ENCODE assay signal across 35 cellular contexts in the genomic region with DNA sequence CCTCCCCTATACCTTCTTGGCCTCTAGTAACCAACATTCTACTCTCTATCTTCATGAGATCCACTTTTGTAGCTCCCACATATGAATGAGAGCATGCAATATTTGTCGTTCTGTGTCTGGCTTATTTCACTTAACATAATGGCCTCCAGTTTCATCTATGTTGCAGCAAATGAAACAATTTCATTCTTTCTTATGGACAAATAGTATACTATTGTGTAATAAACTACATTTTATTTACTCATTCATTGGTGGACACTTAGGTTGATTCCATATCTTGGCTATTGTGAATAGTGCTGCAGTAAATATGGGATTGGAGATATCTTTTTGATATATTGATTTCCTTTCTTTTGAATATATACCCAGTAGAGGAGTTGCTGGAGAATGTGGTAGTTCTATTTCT.
"Had no signal": no experiment of that assay in that cellular context is flagged by ENCODE, and none has a peak within 500 bp of the region (broad histone marks: within the 10 kb centered on the region; RNA-seq: fewer than 3 reads in every experiment).

No MANE protein-coding gene starts in this region.

- DNase-seq: Karpas-422, Kasumi-1, MG63, MM.1S, MV-4-11, NCI-H1048, NCI-H1092, NCI-H1092 treated with DMSO at 0.1 percent for 48 hours, NCI-H1105, NCI-H1105 treated with DMSO at 0.1 percent for 48 hours, NCI-H1417, NCI-H1417 treated with DMSO at 0.1 percent for 48 hours, NCI-H1436, NCI-H1436 treated with DMSO at 0.1 percent for 48 hours, NCI-H146, NCI-H1694, NCI-H1694 treated with DMSO at 0.1 percent for 48 hours, NCI-H187, NCI-H187 treated with DMSO at 0.1 percent for 48 hours, NCI-H1930, NCI-H2029, NCI-H2029 treated with DMSO at 0.1 percent for 48 hours, NCI-H2081, NCI-H2081 treated with DMSO at 0.1 percent for 48 hours, NCI-H2107, NCI-H2171, NCI-H2171 treated with DMSO at 0.1 percent for 48 hours, NCI-H2227 treated with DMSO at 0.1 percent for 48 hours, NCI-H226, NCI-H345, NCI-H446, NCI-H446 treated with DMSO at 0.1 percent for 48 hours, NCI-H510A, NCI-H510A treated with DMSO at 0.1 percent for 48 hours, NCI-H524 had no signal

- H3K4me3 ChIP-seq: MG63 had no signal

- H3K27me3 ChIP-seq: MG63 had no signal

- H3K9me3 ChIP-seq: MG63 had no signal

- H3K36me3 ChIP-seq: MG63 had no signal
